16 cellular contexts compared by ENCODE assay signal in genomic region chr5:581266-581665, GRCh38. TPM values are rescaled to one million over a fixed set of nuclear protein-coding genes. Genes with fewer than 3 reads are reported as not detected.
A peak's percentile ranks its signal among the peaks of the same experiment; 100 is the strongest.
DNase-seq lines count a peak whose midpoint lies in the region; ATAC-seq and TF ChIP-seq lines count a peak whose summit lies in the region.
"Had no signal": no experiment of that assay in that cellular context is flagged by ENCODE, and none has a peak within 500 bp of the region (broad histone marks: within the 10 kb centered on the region; RNA-seq: fewer than 3 reads in every experiment).

No MANE protein-coding gene starts in this region.

- ATAC-seq in naive thymus-derived CD8-positive, alpha-beta T cell, result no peak
- ATAC-seq in HG02798 (IDR thresholded peaks at IDR 0.05; ENCODE audit: poor library complexity, unreplicated experiment) (no peak), GM19452 (IDR thresholded peaks at IDR 0.05; ENCODE audit: unreplicated experiment) (no peak)
- ATAC-seq: GM12878, GM23338 had no signal

- H3K36me3 Mint-ChIP-seq in chondrocyte (ENCODE audit: low read depth), result peaks cover 6% of the 10 kb centered on the region
- H3K36me3 Mint-ChIP-seq in naive thymus-derived CD8-positive, alpha-beta T cell, result peaks cover 0 to 13% (median 4%) of the 10 kb centered on the region in 3 donors
- H3K36me3 Mint-ChIP-seq: CD4-positive, alpha-beta memory T cell had no signal

- no peak overlapping the region for H4K8ac ChIP-seq in trophoblast cell (ENCODE audit: low read depth, low read length)

- H3K4ac ChIP-seq in trophoblast cell (ENCODE audit: low read depth, low read length), result no peak overlapping the region

- no peak overlapping the region for H2BK5ac ChIP-seq in trophoblast cell (ENCODE audit: low read depth, low read length, poor library complexity)

- peaks cover 18% of the 10 kb centered on the region for H3K9me3 Mint-ChIP-seq in chondrocyte (ENCODE audit: low read depth)
- peaks cover 3 to 23% (median 11%) of the 10 kb centered on the region in 9 donors for H3K9me3 Mint-ChIP-seq in naive thymus-derived CD8-positive, alpha-beta T cell

- H3K23ac ChIP-seq in trophoblast cell (ENCODE audit: low read length), result no peak overlapping the region

- no peak overlapping the region for H3K27ac ChIP-seq in trophoblast cell (ENCODE audit: low read depth, low read length)

- H3K4me2 ChIP-seq in trophoblast cell (ENCODE audit: low read length), result no peak overlapping the region
- H3K4me2 ChIP-seq: GM23338 had no signal

- H3K4me1 ChIP-seq in trophoblast cell (ENCODE audit: control insufficient read depth in 1 of 2, insufficient read depth in 2 of 2, low read length in 2 of 2), result no peaks in the 10 kb centered on the region

- peaks cover 49% of the 10 kb centered on the region for H3K27me3 Mint-ChIP-seq in chondrocyte (ENCODE audit: low read depth)
- peaks cover 17 to 76% (median 38%) of the 10 kb centered on the region in 5 donors for H3K27me3 Mint-ChIP-seq in naive thymus-derived CD8-positive, alpha-beta T cell

- H2AFZ ChIP-seq in trophoblast cell (ENCODE audit: insufficient read depth, low read length, poor library complexity), result no peak overlapping the region
- H2AFZ ChIP-seq: GM23338 had no signal

- H3K4me3 Mint-ChIP-seq in chondrocyte (ENCODE audit: unreplicated experiment), result no peak overlapping the region
- no peak overlapping the region for H3K4me3 Mint-ChIP-seq in naive thymus-derived CD8-positive, alpha-beta T cell
- H3K4me3 Mint-ChIP-seq: B cell; CD4-positive, alpha-beta memory T cell; GM23338 had no signal

- H4K91ac ChIP-seq in trophoblast cell (ENCODE audit: low read depth, low read length), result no peak overlapping the region

- H3K18ac ChIP-seq in trophoblast cell (ENCODE audit: low read length), result no peak overlapping the region

- WGBS in trophoblast cell (ENCODE audit: extremely low coverage, insufficient coverage, insufficient read length), result no CpG with 5 or more reads among the region's 7 CpGs

- H3K36me3 ChIP-seq in trophoblast cell (ENCODE audit: control insufficient read depth in 1 of 2, insufficient read depth in 2 of 2, low read length in 2 of 2), result no peaks in the 10 kb centered on the region

- no peaks in the 10 kb centered on the region for H3K79me1 ChIP-seq in trophoblast cell (ENCODE audit: low read length)

- POLR2A ChIA-PET in naive thymus-derived CD8-positive, alpha-beta T cell (lab: Charles Lee), result no interaction called here

- no peak overlapping the region for H3K27ac Mint-ChIP-seq in chondrocyte (ENCODE audit: unreplicated experiment)
- no peak overlapping the region for H3K27ac Mint-ChIP-seq in naive thymus-derived CD8-positive, alpha-beta T cell
- H3K27ac Mint-ChIP-seq: B cell, GM23338 had no signal

- H2AK5ac ChIP-seq in trophoblast cell (ENCODE audit: low read length), result no peak overlapping the region

- H3K9ac ChIP-seq in trophoblast cell (ENCODE audit: low read length), result no peak overlapping the region

- H3K4me3 ChIP-seq in trophoblast cell (ENCODE audit: low read depth, low read length), result peak overlapping the region; percentile 30
- H3K4me3 ChIP-seq: GM12878, GM23338 had no signal

- peak; percentile 28 for DNase-seq in NCI-H345 (lab: John Stamatoyannopoulos, UW)
- DNase-seq in NCI-H345 treated with DMSO at 0.1 percent for 48 hours (lab: John Stamatoyannopoulos, UW; ENCODE audit: unreplicated experiment), result no peak
- DNase-seq in chondrocyte (ENCODE audit: low spot score), result peak; percentile 46
- no peak for DNase-seq in trophoblast cell
- DNase-seq in naive thymus-derived CD8-positive, alpha-beta T cell, result no peak
- DNase-seq: ACHN; C1 segment of cervical spinal cord; CD4-positive, alpha-beta memory T cell; DMS79; H7; IMR-90 had no signal

- H3K4me1 Mint-ChIP-seq in chondrocyte (ENCODE audit: low read depth), result no peaks in the 10 kb centered on the region
- H3K4me1 Mint-ChIP-seq in naive thymus-derived CD8-positive, alpha-beta T cell, result peaks cover 0 to 2% (median 0%) of the 10 kb centered on the region in 4 donors
- H3K4me1 Mint-ChIP-seq: B cell; CD4-positive, alpha-beta memory T cell had no signal

- H3K14ac ChIP-seq in trophoblast cell (ENCODE audit: low read length), result no peak overlapping the region

- no peaks in the 10 kb centered on the region for H3K79me2 ChIP-seq in trophoblast cell (ENCODE audit: control insufficient read depth, insufficient read depth, low read length, poor library complexity)

- no peak for TF ChIP-seq CTCF in chondrocyte (IDR thresholded peaks at IDR 0.05)

- no peak overlapping the region for H2BK120ac ChIP-seq in trophoblast cell (ENCODE audit: insufficient read depth, low read length, poor library complexity)

- H2BK12ac ChIP-seq in trophoblast cell (ENCODE audit: low read length), result no peak overlapping the region

- no peak overlapping the region for H4K12ac ChIP-seq in trophoblast cell (ENCODE audit: low read depth, low read length)

- peaks cover 14% of the 10 kb centered on the region for H3K9me3 ChIP-seq in trophoblast cell (ENCODE audit: insufficient read depth, low read depth, low read length)

- no peaks in the 10 kb centered on the region for H3K27me3 ChIP-seq in trophoblast cell (ENCODE audit: insufficient read depth, low read length)

RNA-seq across cellular contexts. Expression of gene CEP72, which starts 30.9 kb away (rescaled TPM):
- total RNA-seq in chondrocyte, result 2.7 to 4.5 TPM (median 3.3 TPM) in 3 replicates
- 6.8 and 7.2 TPM in 2 replicates for polyA plus RNA-seq in trophoblast cell (2013)
- 10 to 100 TPM; 27.5 to 28.8 TPM for total RNA-seq in naive thymus-derived CD8-positive, alpha-beta T cell
- polyA plus RNA-seq in naive thymus-derived CD8-positive, alpha-beta T cell, result 1 to 10 TPM; 2.8 to 6.4 (median 4.1) TPM

RNA-seq across cellular contexts. Expression of gene SLC9A3, which starts 57.0 kb away (rescaled TPM):
- 0.95 to 1.4 TPM (median 1.1 TPM) in 3 replicates for total RNA-seq in chondrocyte
- polyA plus RNA-seq in trophoblast cell (2013), result 1.7 and 1.9 TPM in 2 replicates
- total RNA-seq in naive thymus-derived CD8-positive, alpha-beta T cell, result 1 to 10 TPM; 2.4 to 2.6 TPM
- 1 to 10 TPM in 2 of 3 donors, under 1 TPM in 1; 0.98 to 3.3 (median 2.4) TPM for polyA plus RNA-seq in naive thymus-derived CD8-positive, alpha-beta T cell

Comparison
In these comparisons a context has a peak if more than half of its experiments do, and no peak if none do; other contexts are left out.
1. DNase-seq: peak in NCI-H345 (single experiment) and chondrocyte (single experiment); none in NCI-H345 treated with DMSO at 0.1 percent for 48 hours (single experiment), trophoblast cell (0 of 2) and naive thymus-derived CD8-positive, alpha-beta T cell (0 of 10).